ENCODE assay signal across 21 cellular contexts in genomic region chr2:72173640-72174321, GRCh38. TPM values are rescaled to one million over a fixed set of nuclear protein-coding genes. Genes with fewer than 3 reads are reported as not detected.
DNase-seq lines count a peak whose midpoint lies in the region; ATAC-seq and TF ChIP-seq lines count a peak whose summit lies in the region.
"Had no signal": no experiment of that assay in that cellular context is flagged by ENCODE, and none has a peak within 500 bp of the region (broad histone marks: within the 10 kb centered on the region; RNA-seq: fewer than 3 reads in every experiment).

No MANE protein-coding gene starts in this region.

- peak in 1 of 3 donors; percentile 35 for DNase-seq in right cardiac atrium
- DNase-seq in left ventricle myocardium inferior, result no peak
- DNase-seq in astrocyte of the hippocampus (ENCODE audit: low read depth, low spot score), result peak; percentile 28
- DNase-seq in iris pigment epithelial cell (ENCODE audit: low read depth), result peak; percentile 56
- DNase-seq in SKM-1 (lab: John Stamatoyannopoulos, UW; ENCODE audit: unreplicated experiment), result no peak
- DNase-seq in middle frontal gyrus (ENCODE audit: extremely low spot score, low spot score), result no peak
- DNase-seq: ACHN; activated CD4-positive, alpha-beta T cell treated with anti-CD3 and anti-CD28 coated beads, Interleukin-2, amount 10 ng/mL, durations not matched to agents 7 days and 5 days; activated naive CD4-positive, alpha-beta T cell treated with anti-CD3 and anti-CD28 coated beads, Interleukin-2, amount 10 ng/mL, durations not matched to agents 7 days and 5 days; CD4-positive, alpha-beta memory T cell; DND-41; effector memory CD4-positive, alpha-beta T cell; foreskin fibroblast; naive thymus-derived CD4-positive, alpha-beta T cell; NCI-H1417 treated with DMSO at 0.1 percent for 48 hours; NCI-H446 treated with DMSO at 0.1 percent for 48 hours; SJCRH30; stimulated activated naive CD4-positive, alpha-beta T cell treated with Interleukin-2 at 50 U/mL for 16 hours had no signal

- ATAC-seq in right cardiac atrium (peak; percentile 50 to 86), HG03280 (IDR thresholded peaks at IDR 0.05; ENCODE audit: unreplicated experiment) (no peak), GM21723 (IDR thresholded peaks at IDR 0.05; ENCODE audit: unreplicated experiment) (no peak)
- ATAC-seq: naive thymus-derived CD4-positive, alpha-beta T cell had no signal

- intact Hi-C loops in right cardiac atrium (cut with DNase I), result no loop called here
- intact Hi-C loops in left ventricle myocardium inferior (cut with micrococcal nuclease), result no loop called here

- H3K27ac ChIP-seq in right cardiac atrium (ENCODE audit: low read length) (no peak overlapping the region), left ventricle myocardium inferior (replicated peaks) (no peak overlapping the region)
- H3K27ac ChIP-seq: prostate gland, SJCRH30 had no signal

- H3K27me3 ChIP-seq in right cardiac atrium (ENCODE audit: control insufficient read depth, insufficient read depth), result no peaks in the 10 kb centered on the region
- H3K27me3 ChIP-seq in left ventricle myocardium inferior (ENCODE audit: low read depth), result no peaks in the 10 kb centered on the region
- H3K27me3 ChIP-seq: SJCRH30 had no signal

- H3K4me1 ChIP-seq in right cardiac atrium (ENCODE audit: control insufficient read depth, insufficient read depth, low read length), result peaks cover 3% of the 10 kb centered on the region
- no peaks in the 10 kb centered on the region for H3K4me1 ChIP-seq in left ventricle myocardium inferior
- H3K4me1 ChIP-seq: prostate gland, SJCRH30 had no signal

- TF ChIP-seq CTCF in left ventricle myocardium inferior (IDR thresholded peaks at IDR 0.05; ENCODE audit: borderline replicate concordance), result no peak

- 40% methylated on average over 8 of the region's 8 CpGs for whole genome bisulfite sequencing in right cardiac atrium

- H3K36me3 ChIP-seq in left ventricle myocardium inferior, result peaks cover 30% of the 10 kb centered on the region
- H3K36me3 ChIP-seq: prostate gland had no signal

- no peaks in the 10 kb centered on the region for H3K9me3 ChIP-seq in right cardiac atrium (ENCODE audit: control insufficient read depth, low read length)
- peaks cover 3% of the 10 kb centered on the region for H3K9me3 ChIP-seq in left ventricle myocardium inferior (replicated peaks)
- H3K9me3 ChIP-seq: prostate gland, SJCRH30 had no signal

- H3K4me3 ChIP-seq in right cardiac atrium (ENCODE audit: low read length) (no peak overlapping the region), left ventricle myocardium inferior (no peak overlapping the region)
- H3K4me3 ChIP-seq: prostate gland, SJCRH30 had no signal

RNA-seq across cellular contexts. Expression of gene CYP26B1, which starts 26.1 kb away (rescaled TPM):
- total RNA-seq in right cardiac atrium, result 10 to 100 TPM in 1 of 4 donors, 1 to 10 TPM in 3; 5.1 to 30.9 (median 8.0) TPM
- 7.2 TPM for polyA plus RNA-seq in right cardiac atrium
- 1.5 TPM for total RNA-seq in left ventricle myocardium inferior
- total RNA-seq: activated CD4-positive, alpha-beta T cell treated with anti-CD3 and anti-CD28 coated beads, Interleukin-2, amount 10 ng/mL, durations not matched to agents 7 days and 5 days; CD4-positive, alpha-beta memory T cell; naive thymus-derived CD4-positive, alpha-beta T cell had no signal
- polyA plus RNA-seq: CD4-positive, alpha-beta memory T cell; naive thymus-derived CD4-positive, alpha-beta T cell had no signal

Comparison
In these comparisons a context has a peak if more than half of its experiments do, and no peak if none do; other contexts are left out.
1. ATAC-seq: peak in right cardiac atrium (2 of 2); none in HG03280 (single experiment) and GM21723 (single experiment).
2. DNase-seq: peak in astrocyte of the hippocampus (single experiment) and iris pigment epithelial cell (single experiment); none in left ventricle myocardium inferior (single experiment), SKM-1 (single experiment) and middle frontal gyrus (single experiment).